ENCODE assay signal across 8 cellular contexts in the genomic region with DNA sequence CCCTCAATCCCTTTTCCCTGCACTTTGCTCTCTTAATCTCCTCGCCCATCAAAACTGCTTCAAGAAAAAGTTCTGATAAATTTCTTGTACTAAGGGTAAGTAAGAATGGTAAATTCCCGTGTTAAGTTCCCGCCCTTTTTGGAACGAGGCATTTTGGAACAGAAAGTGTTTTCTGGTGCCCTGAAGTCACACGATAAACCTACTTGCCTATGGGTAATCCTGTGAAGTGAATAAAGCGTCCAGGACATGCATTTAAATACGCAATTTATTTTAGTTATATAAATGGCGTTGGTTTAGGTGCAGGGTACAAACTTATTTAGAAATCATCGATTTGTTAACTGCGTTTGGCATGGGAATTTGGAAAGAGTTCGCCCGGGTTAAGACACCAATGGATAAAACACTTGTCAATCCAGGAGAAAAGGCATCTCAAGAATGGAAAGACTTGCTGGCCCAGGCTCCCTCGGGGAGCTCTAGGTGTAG. TPM values are rescaled to one million over a fixed set of nuclear protein-coding genes. Genes with fewer than 3 reads are reported as not detected.
DNase-seq lines count a peak whose midpoint lies in the region; ATAC-seq lines count a peak whose summit lies in the region.

No MANE protein-coding gene starts in this region.

- H3K27ac Mint-ChIP-seq in naive B cell, result peak overlapping the region; percentile 89 to 98 (median 98)

- peak overlapping the region; percentile 90 to 100 (median 96) for H3K4me3 Mint-ChIP-seq in naive B cell

- peak overlapping the region; percentile 93 for H3K27ac ChIP-seq in effector memory CD4-positive, alpha-beta T cell (ENCODE audit: insufficient read depth, low read length, poor library complexity, severe bottlenecking)

- no peaks in the 10 kb centered on the region for H3K9me3 ChIP-seq in effector memory CD4-positive, alpha-beta T cell (ENCODE audit: control insufficient read depth, low read length)

- DNase-seq in NCI-H2196 (lab: John Stamatoyannopoulos, UW; ENCODE audit: unreplicated experiment), result peak; percentile 42
- DNase-seq in NCI-H2196 treated with DMSO at 0.1 percent for 48 hours (lab: John Stamatoyannopoulos, UW; ENCODE audit: unreplicated experiment), result no peak
- peak; percentile 26 for DNase-seq in RPMI8226
- no peak for DNase-seq in effector memory CD4-positive, alpha-beta T cell
- no peak for DNase-seq in naive B cell
- DNase-seq in posterior cingulate gyrus, result no peak
- no peak for DNase-seq in HK-2 (ENCODE audit: unreplicated experiment)

- H3K9me3 Mint-ChIP-seq in naive B cell, result no peaks in the 10 kb centered on the region

- H3K27me3 Mint-ChIP-seq in naive B cell, result no peaks in the 10 kb centered on the region

- ATAC-seq in naive B cell (ENCODE audit: low read depth in 2 of 2), result no peak
- ATAC-seq in GM18511 (IDR thresholded peaks at IDR 0.05; ENCODE audit: unreplicated experiment), result no peak

- H3K4me3 ChIP-seq in effector memory CD4-positive, alpha-beta T cell (ENCODE audit: insufficient read depth, low read depth, low read length, poor library complexity, severe bottlenecking), result peak overlapping the region; percentile 57

- H3K4me1 ChIP-seq in effector memory CD4-positive, alpha-beta T cell (ENCODE audit: control insufficient read depth, insufficient read depth, low read length, poor library complexity, severe bottlenecking), result peaks cover 10% of the 10 kb centered on the region

- peaks cover 3 to 10% of the 10 kb centered on the region in 2 donors for H3K36me3 Mint-ChIP-seq in naive B cell

- H3K4me1 Mint-ChIP-seq in naive B cell, result peaks cover 38 to 50% (median 39%) of the 10 kb centered on the region in 3 donors

- H3K36me3 ChIP-seq in effector memory CD4-positive, alpha-beta T cell (ENCODE audit: control insufficient read depth, insufficient read depth, low read length), result no peaks in the 10 kb centered on the region

- no peaks in the 10 kb centered on the region for H3K27me3 ChIP-seq in effector memory CD4-positive, alpha-beta T cell (replicated peaks; ENCODE audit: control insufficient read depth, insufficient read depth, low read length, poor library complexity, severe bottlenecking)

- intact Hi-C loops in posterior cingulate gyrus (cut with DNase I), result loop anchor here (2.0 to 5.0 kb wide), 2 partner anchors 197 to 277 kb away; partner anchors contain the start of genes MDM1 and MDM2

RNA-seq across cellular contexts. Expression of gene RAP1B, which starts 0.7 kb away (rescaled TPM):
- 100 to 1,000 TPM; 311 to 473 (median 344) TPM for polyA plus RNA-seq in naive B cell (ENCODE audit: low read depth in 6 of 6)

Comparison
In these comparisons a context has a peak if more than half of its experiments do, and no peak if none do; other contexts are left out.
1. DNase-seq: peak in NCI-H2196 (single experiment) and RPMI8226 (single experiment); none in NCI-H2196 treated with DMSO at 0.1 percent for 48 hours (single experiment), effector memory CD4-positive, alpha-beta T cell (0 of 3), naive B cell (single experiment), posterior cingulate gyrus (0 of 10) and HK-2 (single experiment).